1 cellular context compared by ENCODE assay signal in genomic region chr5:12272389-12272788, GRCh38.
A peak's percentile ranks its signal among the peaks of the same experiment; 100 is the strongest.
TF ChIP-seq lines count a peak whose summit lies in the region.

No MANE protein-coding gene starts in this region.

TF ChIP-seq in GM23338, 12 proteins besides CTCF, POLR2A, EP300 and RAD21:
- no peak for TF ChIP-seq CREB1 (CRISPR knock-in tag; IDR thresholded peaks at IDR 0.05; ENCODE audit: low read depth)
- TF ChIP-seq JUNB (IDR thresholded peaks at IDR 0.05; ENCODE audit: unreplicated experiment), result no peak
- peak; percentile 89 for TF ChIP-seq ZNF462 (CRISPR knock-in tag; IDR thresholded peaks at IDR 0.05)
- TF ChIP-seq ZNF114 (CRISPR knock-in tag; IDR thresholded peaks at IDR 0.05), result peak; percentile 34; the same call in 1 of the 2 replicates
- TF ChIP-seq STAT1 (IDR thresholded peaks at IDR 0.05; ENCODE audit: unreplicated experiment), result no peak
- no peak for TF ChIP-seq POLR2AphosphoS5 (IDR thresholded peaks at IDR 0.05; ENCODE audit: low read depth)
- 0 out of 2 replicates have a peak, but pooled peaks have one; percentile 11 for TF ChIP-seq NANOG (IDR thresholded peaks at IDR 0.05; ENCODE audit: borderline replicate concordance)
